Comparison of ENCODE assay signal across 8 cellular contexts in the genomic region with DNA sequence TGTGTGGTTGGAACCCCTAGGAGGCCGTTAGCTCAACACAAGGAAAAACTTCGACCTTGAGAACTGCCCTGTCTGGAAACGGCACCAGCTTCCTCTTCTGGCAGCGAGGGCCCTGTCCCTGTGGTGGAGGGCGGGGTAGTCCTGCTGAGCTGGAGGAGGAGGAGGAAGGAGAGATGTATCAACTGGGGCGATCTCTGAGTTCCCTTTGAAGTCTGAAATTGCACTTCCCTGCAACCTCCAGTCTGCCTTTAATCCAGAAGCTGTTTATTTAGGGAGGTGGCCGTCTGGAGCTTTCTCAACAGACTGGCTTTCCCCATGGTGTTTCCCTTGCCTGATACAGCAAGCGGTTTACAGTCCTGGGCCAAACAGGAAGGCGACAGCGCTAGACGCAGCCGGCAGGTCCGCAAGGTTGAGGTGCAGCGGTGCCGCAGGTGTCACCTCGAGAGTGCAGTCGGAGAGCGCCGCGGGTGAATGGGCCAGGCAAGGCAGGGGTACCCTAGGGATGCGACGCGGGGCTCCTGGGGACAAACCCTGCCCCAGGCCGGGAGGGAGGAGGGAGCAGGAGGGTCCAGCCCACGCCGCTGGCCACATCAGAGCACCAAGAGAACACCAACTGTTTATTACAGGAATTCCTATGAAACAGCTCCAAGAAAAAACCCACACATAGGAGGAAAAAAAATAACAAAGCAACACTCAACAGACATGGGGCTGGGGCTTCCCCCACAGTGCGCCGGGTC. TPM values are rescaled to one million over a fixed set of nuclear protein-coding genes. Genes with fewer than 3 reads are reported as not detected.
DNase-seq lines count a peak whose midpoint lies in the region; ATAC-seq and TF ChIP-seq lines count a peak whose summit lies in the region.

No MANE protein-coding gene starts in this region.

- no peak overlapping the region for H3K4me3 ChIP-seq in NB4 (ENCODE audit: low read depth, low read length)
- H3K4me3 ChIP-seq in fibroblast of pulmonary artery (replicated peaks; ENCODE audit: low read depth, low read length), result peak overlapping the region; percentile 40
- peak overlapping the region; percentile 52 for H3K4me3 ChIP-seq in neural cell (ENCODE audit: low read length)

- H3F3A ChIP-seq in neural cell (ENCODE audit: insufficient read depth, low read length, poor library complexity, severe bottlenecking), result no peaks in the 10 kb centered on the region

- no peaks in the 10 kb centered on the region for H3K36me3 ChIP-seq in neural cell (ENCODE audit: insufficient read depth, low read length)

- DNase-seq in G401 (ENCODE audit: low spot score), result peak; percentile 34
- DNase-seq in NB4 (ENCODE audit: low read depth), result peak; percentile 90
- DNase-seq in activated T-cell treated with anti-CD3 and anti-CD28 coated beads, Interleukin-2, amount 50 U/mL, for 4 hours, result peak; percentile 17
- DNase-seq in fibroblast of pulmonary artery (ENCODE audit: low read depth), result no peak
- no peak for DNase-seq in NCI-H345 (lab: John Stamatoyannopoulos, UW)
- DNase-seq in globus pallidus (ENCODE audit: low spot score), result no peak

- H3K9me3 ChIP-seq in neural cell (ENCODE audit: low read length), result no peaks in the 10 kb centered on the region

- no peaks in the 10 kb centered on the region for H3K9me3 Mint-ChIP-seq in activated T-cell treated with anti-CD3 and anti-CD28 coated beads, Interleukin-2, amount 50 U/mL, for 4 hours

- in situ Hi-C loops in G401 (cut with HindIII; ENCODE audit: low sequenced_read_pairs), result no loop called here

- H3K4me1 Mint-ChIP-seq in activated T-cell treated with anti-CD3 and anti-CD28 coated beads, Interleukin-2, amount 50 U/mL, for 4 hours (ENCODE audit: low read depth), result peaks cover 10% of the 10 kb centered on the region

- no peak for TF ChIP-seq EP300 in neural cell (conservative IDR thresholded peaks at IDR 0.05; ENCODE audit: poor library complexity, severe bottlenecking)

- no peaks in the 10 kb centered on the region for H3K79me2 ChIP-seq in neural cell (replicated peaks; ENCODE audit: insufficient read depth, low read length)

- H3K4me2 ChIP-seq in neural cell (ENCODE audit: low read length), result no peak overlapping the region

- peak; percentile 59 to 64 for ATAC-seq in activated T-cell treated with anti-CD3 and anti-CD28 coated beads, Interleukin-2, amount 50 U/mL, for 4 hours
- no peak for ATAC-seq in GM21381 (IDR thresholded peaks at IDR 0.05; ENCODE audit: unreplicated experiment)

- no peak overlapping the region for H3K27ac ChIP-seq in neural cell (ENCODE audit: low read length)

- H3K27me3 Mint-ChIP-seq in activated T-cell treated with anti-CD3 and anti-CD28 coated beads, Interleukin-2, amount 50 U/mL, for 4 hours (ENCODE audit: low read depth), result peaks cover 13% of the 10 kb centered on the region

- no peak overlapping the region for H2AFZ ChIP-seq in neural cell (ENCODE audit: low read depth, low read length)

- peaks cover 22% of the 10 kb centered on the region for H3K27me3 ChIP-seq in neural cell (ENCODE audit: insufficient read depth, low read depth, low read length)

- TF ChIP-seq RAD21 in neural cell (conservative IDR thresholded peaks at IDR 0.05), result no peak

- H4K20me1 ChIP-seq in neural cell (ENCODE audit: insufficient read depth), result no peaks in the 10 kb centered on the region

- H3K9ac ChIP-seq in neural cell (ENCODE audit: low read length), result no peak overlapping the region

- H3K9me2 ChIP-seq in neural cell (ENCODE audit: insufficient read depth, low read length), result no peaks in the 10 kb centered on the region

- H3K4me3 Mint-ChIP-seq in activated T-cell treated with anti-CD3 and anti-CD28 coated beads, Interleukin-2, amount 50 U/mL, for 4 hours, result peak overlapping the region; percentile 71

- TF ChIP-seq CTCF in NB4 (IDR thresholded peaks at IDR 0.05; ENCODE audit: low read depth, low read length) (no peak), fibroblast of pulmonary artery (IDR thresholded peaks at IDR 0.05; ENCODE audit: low read length, missing control alignments) (no peak), neural cell (IDR thresholded peaks at IDR 0.05; ENCODE audit: poor library complexity, severe bottlenecking) (no peak)

- no peak for TF ChIP-seq POLR2A in NB4 (IDR thresholded peaks at IDR 0.05; ENCODE audit: extremely low read depth, insufficient read length)

- H3K36me3 Mint-ChIP-seq in activated T-cell treated with anti-CD3 and anti-CD28 coated beads, Interleukin-2, amount 50 U/mL, for 4 hours (ENCODE audit: insufficient read depth), result no peaks in the 10 kb centered on the region

TF ChIP-seq in neural cell, 6 proteins besides CTCF, POLR2A, EP300 and RAD21:
- TF ChIP-seq TAF1 (IDR thresholded peaks at IDR 0.05; ENCODE audit: low read depth), result no peak
- TF ChIP-seq, protein P1, sequence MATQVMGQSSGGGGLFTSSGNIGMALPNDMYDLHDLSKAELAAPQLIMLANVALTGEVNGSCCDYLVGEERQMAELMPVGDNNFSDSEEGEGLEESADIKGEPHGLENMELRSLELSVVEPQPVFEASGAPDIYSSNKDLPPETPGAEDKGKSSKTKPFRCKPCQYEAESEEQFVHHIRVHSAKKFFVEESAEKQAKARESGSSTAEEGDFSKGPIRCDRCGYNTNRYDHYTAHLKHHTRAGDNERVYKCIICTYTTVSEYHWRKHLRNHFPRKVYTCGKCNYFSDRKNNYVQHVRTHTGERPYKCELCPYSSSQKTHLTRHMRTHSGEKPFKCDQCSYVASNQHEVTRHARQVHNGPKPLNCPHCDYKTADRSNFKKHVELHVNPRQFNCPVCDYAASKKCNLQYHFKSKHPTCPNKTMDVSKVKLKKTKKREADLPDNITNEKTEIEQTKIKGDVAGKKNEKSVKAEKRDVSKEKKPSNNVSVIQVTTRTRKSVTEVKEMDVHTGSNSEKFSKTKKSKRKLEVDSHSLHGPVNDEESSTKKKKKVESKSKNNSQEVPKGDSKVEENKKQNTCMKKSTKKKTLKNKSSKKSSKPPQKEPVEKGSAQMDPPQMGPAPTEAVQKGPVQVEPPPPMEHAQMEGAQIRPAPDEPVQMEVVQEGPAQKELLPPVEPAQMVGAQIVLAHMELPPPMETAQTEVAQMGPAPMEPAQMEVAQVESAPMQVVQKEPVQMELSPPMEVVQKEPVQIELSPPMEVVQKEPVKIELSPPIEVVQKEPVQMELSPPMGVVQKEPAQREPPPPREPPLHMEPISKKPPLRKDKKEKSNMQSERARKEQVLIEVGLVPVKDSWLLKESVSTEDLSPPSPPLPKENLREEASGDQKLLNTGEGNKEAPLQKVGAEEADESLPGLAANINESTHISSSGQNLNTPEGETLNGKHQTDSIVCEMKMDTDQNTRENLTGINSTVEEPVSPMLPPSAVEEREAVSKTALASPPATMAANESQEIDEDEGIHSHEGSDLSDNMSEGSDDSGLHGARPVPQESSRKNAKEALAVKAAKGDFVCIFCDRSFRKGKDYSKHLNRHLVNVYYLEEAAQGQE (IDR thresholded peaks at IDR 0.05; ENCODE audit: borderline replicate concordance), result no peak

RNA-seq across cellular contexts. Expression of a gene that starts 11.3 kb away (rescaled TPM):
- 39.2 and 60.7 TPM in 2 replicates for total RNA-seq in G401 (2014; rRNA removed; shearing (Covaris generic))
- 100 to 1,000 TPM; 116 to 125 (median 118) TPM for total RNA-seq in activated T-cell treated with anti-CD3 and anti-CD28 coated beads, Interleukin-2, amount 50 U/mL, for 4 hours
- 80.5 and 88.1 TPM in 2 replicates for polyA plus RNA-seq in neural cell
- 21.2 TPM in 2 replicates for polyA minus RNA-seq in neural cell

Comparison
In these comparisons a context has a peak if more than half of its experiments do, and no peak if none do; other contexts are left out.
1. DNase-seq: peak in G401 (single experiment), NB4 (single experiment) and activated T-cell treated with anti-CD3 and anti-CD28 coated beads, Interleukin-2, amount 50 U/mL, for 4 hours (single experiment); none in fibroblast of pulmonary artery (single experiment), NCI-H345 (single experiment) and globus pallidus (single experiment).